17 cellular contexts compared by ENCODE assay signal in genomic region chr16:84827897-84828296, GRCh38. TPM values are rescaled to one million over a fixed set of nuclear protein-coding genes. Genes with fewer than 3 reads are reported as not detected.
DNase-seq lines count a peak whose midpoint lies in the region; FAIRE-seq and TF ChIP-seq lines count a peak whose summit lies in the region.
"Had no signal": no experiment of that assay in that cellular context is flagged by ENCODE, and none has a peak within 500 bp of the region (broad histone marks: within the 10 kb centered on the region; RNA-seq: fewer than 3 reads in every experiment).

No MANE protein-coding gene starts in this region.

- CTCF ChIA-PET in activated CD4-positive, alpha-beta memory T cell treated with anti-CD3 and anti-CD28 coated beads for 36 hours (lab: Charles Lee) = no interaction called here

- no peaks in the 10 kb centered on the region for H3K9me3 ChIP-seq in esophagus muscularis mucosa
- H3K9me3 ChIP-seq: psoas muscle had no signal

- H3K4me3 ChIP-seq in esophagus muscularis mucosa = peak overlapping the region in 3 of 4 donors; percentile 8 to 39 (median 11)
- H3K4me3 ChIP-seq: cardiac muscle cell, psoas muscle had no signal

- peaks cover 40 to 99% (median 97%) of the 10 kb centered on the region in 4 donors for H3K4me1 ChIP-seq in esophagus muscularis mucosa

- peaks cover 25% of the 10 kb centered on the region for H3K27me3 Mint-ChIP-seq in neural crest cell (ENCODE audit: low read depth)
- H3K27me3 Mint-ChIP-seq in type B pancreatic cell = peaks cover 4% of the 10 kb centered on the region
- H3K27me3 Mint-ChIP-seq in activated CD4-positive, alpha-beta memory T cell treated with anti-CD3 and anti-CD28 coated beads for 36 hours = peaks cover 10% of the 10 kb centered on the region

- no peak for TF ChIP-seq CTCF in esophagus muscularis mucosa (IDR thresholded peaks at IDR 0.05)
- no peak for TF ChIP-seq CTCF in neural crest cell (conservative IDR thresholded peaks at IDR 0.05)
- TF ChIP-seq CTCF in type B pancreatic cell (conservative IDR thresholded peaks at IDR 0.05) = no peak

- H3K27ac Mint-ChIP-seq in neural crest cell (ENCODE audit: unreplicated experiment) = peak overlapping the region; percentile 64
- H3K27ac Mint-ChIP-seq in type B pancreatic cell = no peak overlapping the region
- no peak overlapping the region for H3K27ac Mint-ChIP-seq in activated CD4-positive, alpha-beta memory T cell treated with anti-CD3 and anti-CD28 coated beads for 36 hours
- H3K27ac Mint-ChIP-seq: activated naive CD8-positive, alpha-beta T cell treated with anti-CD3 and anti-CD28 coated beads, Interleukin-2, amount 50 U/mL, for 24 hours; activated T-helper 1 cell treated with anti-CD3 and anti-CD28 coated beads, Interleukin-12 subunit alpha, Interleukin-12 subunit beta, Interleukin-2, Interleukin-4 antibody, amounts not matched to agents 30 ng/mL and 10 ng/mL and 1 ng/mL, durations not matched to agents 14 hours and 24 hours and 36 hours; T-helper 17 cell had no signal

- POLR2A ChIA-PET in activated CD4-positive, alpha-beta memory T cell treated with anti-CD3 and anti-CD28 coated beads for 36 hours (lab: Charles Lee) = no interaction called here

- peak overlapping the region; percentile 94 to 97 (median 96) for H3K27ac ChIP-seq in esophagus muscularis mucosa (replicated peaks in 1 of 4)
- H3K27ac ChIP-seq: psoas muscle had no signal

- H3K36me3 ChIP-seq in esophagus muscularis mucosa = peaks cover 4 to 14% (median 9%) of the 10 kb centered on the region in 4 donors
- H3K36me3 ChIP-seq: cardiac muscle cell had no signal

- no peak for TF ChIP-seq POLR2A in esophagus muscularis mucosa (IDR thresholded peaks at IDR 0.05; ENCODE audit: low read depth)

- DNase-seq in HTR-8/SVneo (ENCODE audit: insufficient read length, low spot score) = no peak
- DNase-seq in esophagus muscularis mucosa (ENCODE audit: extremely low spot score) = no peak
- DNase-seq in neural crest cell (ENCODE audit: low read depth, low spot score) = no peak
- DNase-seq in type B pancreatic cell (ENCODE audit: extremely low spot score, unreplicated experiment) = no peak
- DNase-seq in activated CD4-positive, alpha-beta memory T cell treated with anti-CD3 and anti-CD28 coated beads for 36 hours = no peak
- DNase-seq in HuH-7 (ENCODE audit: low spot score) = no peak
- no peak for DNase-seq in NCI-H2107 (lab: John Stamatoyannopoulos, UW)
- DNase-seq: activated naive CD8-positive, alpha-beta T cell treated with anti-CD3 and anti-CD28 coated beads, Interleukin-2, amount 50 U/mL, for 24 hours; effector CD4-positive, alpha-beta T cell; GOT3; KBM-7; NCI-H526 treated with DMSO at 0.1 percent for 48 hours; psoas muscle; stimulated activated naive CD8-positive, alpha-beta T cell treated with anti-CD3 and anti-CD28 coated beads, Interleukin-15, Interleukin-2, amounts not matched to agents 100 U/mL and 50 U/mL, for 24 hours; T-helper 17 cell had no signal

- H3K4me1 Mint-ChIP-seq in neural crest cell = peaks cover 24% of the 10 kb centered on the region
- peaks cover 24% of the 10 kb centered on the region for H3K4me1 Mint-ChIP-seq in type B pancreatic cell (ENCODE audit: unreplicated experiment)
- H3K4me1 Mint-ChIP-seq in activated CD4-positive, alpha-beta memory T cell treated with anti-CD3 and anti-CD28 coated beads for 36 hours (ENCODE audit: low read depth) = peaks cover 1% of the 10 kb centered on the region
- H3K4me1 Mint-ChIP-seq: activated naive CD8-positive, alpha-beta T cell treated with anti-CD3 and anti-CD28 coated beads, Interleukin-2, amount 50 U/mL, for 24 hours had no signal

- WGBS in esophagus muscularis mucosa = 60% methylated on average over 14 of the region's 15 CpGs

- no peaks in the 10 kb centered on the region for H3K9me3 Mint-ChIP-seq in neural crest cell
- H3K9me3 Mint-ChIP-seq in type B pancreatic cell = no peaks in the 10 kb centered on the region
- H3K9me3 Mint-ChIP-seq in activated CD4-positive, alpha-beta memory T cell treated with anti-CD3 and anti-CD28 coated beads for 36 hours = no peaks in the 10 kb centered on the region
- H3K9me3 Mint-ChIP-seq: activated naive CD8-positive, alpha-beta T cell treated with anti-CD3 and anti-CD28 coated beads, Interleukin-2, amount 50 U/mL, for 24 hours; activated T-helper 1 cell treated with anti-CD3 and anti-CD28 coated beads, Interleukin-12 subunit alpha, Interleukin-12 subunit beta, Interleukin-2, Interleukin-4 antibody, amounts not matched to agents 30 ng/mL and 10 ng/mL and 1 ng/mL, durations not matched to agents 14 hours and 24 hours and 36 hours had no signal

- FAIRE-seq in HTR-8/SVneo (lab: Jason Lieb, UNC) = peak; percentile 9

- no peaks in the 10 kb centered on the region for H3K27me3 ChIP-seq in esophagus muscularis mucosa
- H3K27me3 ChIP-seq: cardiac muscle cell had no signal

- H3K36me3 Mint-ChIP-seq in neural crest cell (ENCODE audit: low read depth) (no peaks in the 10 kb centered on the region), type B pancreatic cell (no peaks in the 10 kb centered on the region)
- no peaks in the 10 kb centered on the region for H3K36me3 Mint-ChIP-seq in activated CD4-positive, alpha-beta memory T cell treated with anti-CD3 and anti-CD28 coated beads for 36 hours

- intact Hi-C loops in esophagus muscularis mucosa (cut with DNase I) = no loop called here
- intact Hi-C loops in activated CD4-positive, alpha-beta memory T cell treated with anti-CD3 and anti-CD28 coated beads for 36 hours (cut with micrococcal nuclease) = no loop called here

- no peak for TF ChIP-seq EP300 in esophagus muscularis mucosa (IDR thresholded peaks at IDR 0.05)

- H3K4me3 Mint-ChIP-seq in neural crest cell (no peak overlapping the region), type B pancreatic cell (peak overlapping the region; percentile 65)
- no peak overlapping the region for H3K4me3 Mint-ChIP-seq in activated CD4-positive, alpha-beta memory T cell treated with anti-CD3 and anti-CD28 coated beads for 36 hours
- H3K4me3 Mint-ChIP-seq: activated naive CD8-positive, alpha-beta T cell treated with anti-CD3 and anti-CD28 coated beads, Interleukin-2, amount 50 U/mL, for 24 hours; activated T-helper 1 cell treated with anti-CD3 and anti-CD28 coated beads, Interleukin-12 subunit alpha, Interleukin-12 subunit beta, Interleukin-2, Interleukin-4 antibody, amounts not matched to agents 30 ng/mL and 10 ng/mL and 1 ng/mL, durations not matched to agents 14 hours and 24 hours and 36 hours; T-helper 17 cell had no signal

RNA-seq across cellular contexts. Expression of gene CRISPLD2, which starts 8.1 kb away (rescaled TPM):
- 100 to 1,000 TPM; 230 to 568 (median 289) TPM for total RNA-seq in esophagus muscularis mucosa
- 0.61 and 0.71 TPM in 2 replicates for total RNA-seq in neural crest cell
- 17.8 and 57.2 TPM in 2 replicates for total RNA-seq in type B pancreatic cell (ENCODE audit: low replicate concordance)
- under 1 TPM; 0.19 to 0.41 TPM for total RNA-seq in activated CD4-positive, alpha-beta memory T cell treated with anti-CD3 and anti-CD28 coated beads for 36 hours
- total RNA-seq: activated T-helper 1 cell treated with anti-CD3 and anti-CD28 coated beads, Interleukin-12 subunit alpha, Interleukin-12 subunit beta, Interleukin-2, Interleukin-4 antibody, amounts not matched to agents 30 ng/mL and 10 ng/mL and 1 ng/mL, durations not matched to agents 14 hours and 24 hours and 36 hours had no signal
